Comparison of ENCODE assay signal across 32 cellular contexts in the genomic region with DNA sequence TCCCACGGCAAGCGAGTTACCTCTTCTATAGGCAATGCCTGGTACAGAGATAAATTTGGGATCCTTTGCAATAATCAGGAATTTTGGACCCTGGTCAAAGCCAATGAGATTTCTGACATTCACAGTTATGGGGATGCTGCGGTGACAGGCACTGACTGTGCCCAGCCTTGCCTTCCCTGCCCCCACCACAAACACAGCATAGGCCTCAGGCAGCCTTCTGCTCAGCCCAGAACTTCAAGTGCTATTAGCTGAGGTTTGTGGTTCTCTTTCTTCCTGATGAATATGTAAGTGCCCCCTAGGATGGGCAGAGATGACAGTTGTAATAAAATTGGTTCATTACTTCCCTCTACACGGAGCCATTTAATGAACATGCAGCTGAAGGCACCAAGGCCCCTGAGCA.
DNase-seq lines count a peak whose midpoint lies in the region; ATAC-seq, FAIRE-seq and TF ChIP-seq lines count a peak whose summit lies in the region.
"Had no signal": no experiment of that assay in that cellular context is flagged by ENCODE, and none has a peak within 500 bp of the region (broad histone marks: within the 10 kb centered on the region; RNA-seq: fewer than 3 reads in every experiment).

No MANE protein-coding gene starts in this region.

- in situ Hi-C loops in HepG2 (cut with HindIII; ENCODE audit: extremely low pct_ligation_motif_present, low pct_unique_long_range_greater_than_20kb), result no loop called here

- no peak for TF ChIP-seq RAD21 in SK-N-SH (IDR thresholded peaks at IDR 0.05; ENCODE audit: low read length)
- no peak for TF ChIP-seq RAD21 in HepG2 (CRISPR knock-in tag; IDR thresholded peaks at IDR 0.05)

- H3K9me3 ChIP-seq in SK-N-SH (no peaks in the 10 kb centered on the region), HepG2 (ENCODE audit: low read length) (no peaks in the 10 kb centered on the region)
- H3K9me3 ChIP-seq: testis had no signal

- H3K4me1 ChIP-seq in SK-N-SH (ENCODE audit: control insufficient read depth in 1 of 2, insufficient read depth in 2 of 2, low read depth in 1 of 2, low read length in 1 of 2) (peaks cover 0 to 18% of the 10 kb centered on the region in 2 experiments; a peak in 1 of 4 replicates), HepG2 (ENCODE audit: insufficient read depth, low read length) (no peaks in the 10 kb centered on the region)
- H3K4me1 ChIP-seq: neural progenitor cell, parathyroid adenoma, testis had no signal

- no peak for ATAC-seq in SK-N-SH treated with all-trans-retinoic acid at 6 μM for 48 hours
- no peak for ATAC-seq in HG02798 (IDR thresholded peaks at IDR 0.05; ENCODE audit: poor library complexity, unreplicated experiment)
- ATAC-seq in HepG2, result no peak
- ATAC-seq: activated naive CD8-positive, alpha-beta T cell treated with anti-CD3 and anti-CD28 coated beads, Interleukin-2, amount 50 U/mL, for 24 hours; effector memory CD8-positive, alpha-beta T cell; left lobe of liver had no signal

- H3F3A ChIP-seq in SK-N-SH (replicated peaks; ENCODE audit: insufficient read depth), result no peaks in the 10 kb centered on the region

- WGBS in SK-N-SH (ENCODE audit: low lambda C conversion rate), result 43% methylated on average over 4 of the region's 4 CpGs
- 1% methylated on average over 4 of the region's 4 CpGs for WGBS in HepG2 (ENCODE audit: low lambda C conversion rate)

- intact Hi-C loops in HepG2 (cut with micrococcal nuclease; ENCODE audit: unreplicated experiment), result no loop called here

- no peak overlapping the region; a peak in 1 of 4 replicates for H3K27ac ChIP-seq in SK-N-SH (ENCODE audit: low read depth in 2 of 2, low read length in 1 of 2)
- H3K27ac ChIP-seq in HepG2 (ENCODE audit: extremely low read length, insufficient read depth, low read length), result no peak overlapping the region
- no peak overlapping the region for H3K27ac ChIP-seq in RWPE1
- H3K27ac ChIP-seq: neural progenitor cell, parathyroid adenoma, testis had no signal

- no peak for TF ChIP-seq POLR2A in HepG2 (IDR thresholded peaks at IDR 0.05; ENCODE audit: insufficient read depth in 1 of 2, low read depth in 2 of 2, low read length in 2 of 2)

- CTCF ChIA-PET in SK-N-SH (lab: Yijun Ruan, JAX), result interaction anchor here (1.5 kb wide), 1 partner anchor 40 kb away, joined by 6 read pairs; no protein-coding TSS in a partner anchor
- CTCF ChIA-PET in HepG2 (lab: Yijun Ruan, JAX; ENCODE audit: low intra/inter-chr PET ratio, low total read pairs), result no interaction called here
- CTCF ChIA-PET in RWPE1 (lab: Yijun Ruan, JAX), result no interaction called here

- H4K20me1 ChIP-seq in SK-N-SH (ENCODE audit: insufficient read depth), result no peaks in the 10 kb centered on the region
- H4K20me1 ChIP-seq in HepG2 (ENCODE audit: insufficient read depth, low read length), result 0 out of 2 replicates have a peak, but pooled peaks cover 2% of the 10 kb centered on the region

- H3K27me3 ChIP-seq in SK-N-SH (ENCODE audit: insufficient read depth) (no peaks in the 10 kb centered on the region), HepG2 (ENCODE audit: control insufficient read depth in 1 of 2, insufficient read depth in 2 of 2, low read length in 2 of 2) (no peaks in the 10 kb centered on the region; a peak in 1 of 5 replicates)
- H3K27me3 ChIP-seq: testis had no signal

- H3K4me2 ChIP-seq in SK-N-SH (no peak overlapping the region), HepG2 (ENCODE audit: low read depth, low read length) (no peak overlapping the region)
- H3K4me2 ChIP-seq: neural progenitor cell had no signal

- H2AFZ ChIP-seq in SK-N-SH (ENCODE audit: low read depth) (no peak overlapping the region), HepG2 (ENCODE audit: low read length) (no peak overlapping the region)
- H2AFZ ChIP-seq: neural progenitor cell, parathyroid adenoma had no signal

- POLR2A ChIA-PET in SK-N-SH (lab: Yijun Ruan, JAX), result no interaction called here
- POLR2A ChIA-PET in HepG2 (lab: Yijun Ruan, JAX), result no interaction called here
- POLR2A ChIA-PET in RWPE1 (lab: Yijun Ruan, JAX; ENCODE audit: low non-redundant PET), result no interaction called here

- DNase-seq in SK-N-SH, result no peak
- DNase-seq in NOMO-1 treated with DMSO at 0.1 percent for 48 hours (lab: John Stamatoyannopoulos, UW; ENCODE audit: unreplicated experiment), result peak; percentile 48
- DNase-seq in medulla oblongata (ENCODE audit: extremely low spot score), result peak; percentile 3
- no peak for DNase-seq in HepG2 (ENCODE audit: low spot score)
- no peak for DNase-seq in RWPE1 (ENCODE audit: low spot score)
- DNase-seq: activated CD4-positive, alpha-beta T cell treated with anti-CD3 and anti-CD28 coated beads, Interleukin-2, amount 50 U/mL, for 1 hour; activated CD4-positive, CD25-positive, alpha-beta regulatory T cell; activated naive CD4-positive, alpha-beta T cell; activated naive CD8-positive, alpha-beta T cell treated with anti-CD3 and anti-CD28 coated beads, Interleukin-2, amount 50 U/mL, for 24 hours; activated T-cell treated with anti-CD3 and anti-CD28 coated beads, Interleukin-2, amount 50 U/mL, for 48 hours; AML-193; CD4-positive, alpha-beta memory T cell; effector memory CD8-positive, alpha-beta T cell; EL; erythroblast; immature natural killer cell; KG1; mesenchymal stem cell; NCI-H1694; NCI-H226; NCI-H774; small intestine; stimulated activated naive CD4-positive, alpha-beta T cell treated with Interleukin-2 at 50 U/mL for 16 hours; testis had no signal

- H3K9ac ChIP-seq in SK-N-SH (no peak overlapping the region), HepG2 (ENCODE audit: insufficient read depth, low read depth, low read length) (no peak overlapping the region)
- H3K9ac ChIP-seq: neural progenitor cell, parathyroid adenoma had no signal

- TF ChIP-seq CTCF in SK-N-SH (IDR thresholded peaks at IDR 0.05) (no peak), HepG2 (CRISPR knock-in tag; IDR thresholded peaks at IDR 0.05) (no peak), RWPE1 (conservative IDR thresholded peaks at IDR 0.05; ENCODE audit: low read depth) (no peak)

- H3K79me2 ChIP-seq in SK-N-SH (ENCODE audit: insufficient read depth) (no peaks in the 10 kb centered on the region), HepG2 (ENCODE audit: insufficient read depth, low read length) (no peaks in the 10 kb centered on the region)
- H3K79me2 ChIP-seq: parathyroid adenoma had no signal

- BruUV-seq in HepG2 (replicated peaks; lab: Mats Ljungman, UMichigan), result no TSS peak

- FAIRE-seq in HepG2 (lab: Jason Lieb, UNC), result no peak
- FAIRE-seq: D721Med, GM18507, GM19239, small intestine had no signal

- no peaks in the 10 kb centered on the region for H3K9me2 ChIP-seq in SK-N-SH

- no peaks in the 10 kb centered on the region for H3K36me3 ChIP-seq in SK-N-SH (replicated peaks in 1 of 2; ENCODE audit: control insufficient read depth in 1 of 2, insufficient read depth in 2 of 2, low read length in 1 of 2)
- H3K36me3 ChIP-seq in HepG2 (replicated peaks in 1 of 2; ENCODE audit: control insufficient read depth in 1 of 2, insufficient read depth in 2 of 2, low read length in 2 of 2), result no peaks in the 10 kb centered on the region
- H3K36me3 ChIP-seq: neural progenitor cell had no signal

- H3K4me3 ChIP-seq in SK-N-SH (ENCODE audit: low read depth in 2 of 2, low read length in 1 of 2) (no peak overlapping the region), HepG2 (replicated peaks in 1 of 3; ENCODE audit: insufficient read depth in 1 of 3, low read depth in 2 of 3, low read length in 3 of 3) (no peak overlapping the region)
- H3K4me3 ChIP-seq: neural progenitor cell, testis had no signal

- TF ChIP-seq EP300 in SK-N-SH (IDR thresholded peaks at IDR 0.05; ENCODE audit: borderline replicate concordance in 1 of 2, low read depth in 1 of 2, low read length in 1 of 2) (no peak), HepG2 (IDR thresholded peaks at IDR 0.05; ENCODE audit: low read depth in 2 of 2, low read length in 2 of 2) (no peak), HepG2 (CRISPR knock-in tag; IDR thresholded peaks at IDR 0.05; ENCODE audit: borderline replicate concordance) (no peak)

TF ChIP-seq in SK-N-SH, 30 proteins besides CTCF, POLR2A, EP300 and RAD21:
- TF ChIP-seq FOXM1 (IDR thresholded peaks at IDR 0.05; ENCODE audit: low read depth), result no peak
- TF ChIP-seq, protein P1, sequence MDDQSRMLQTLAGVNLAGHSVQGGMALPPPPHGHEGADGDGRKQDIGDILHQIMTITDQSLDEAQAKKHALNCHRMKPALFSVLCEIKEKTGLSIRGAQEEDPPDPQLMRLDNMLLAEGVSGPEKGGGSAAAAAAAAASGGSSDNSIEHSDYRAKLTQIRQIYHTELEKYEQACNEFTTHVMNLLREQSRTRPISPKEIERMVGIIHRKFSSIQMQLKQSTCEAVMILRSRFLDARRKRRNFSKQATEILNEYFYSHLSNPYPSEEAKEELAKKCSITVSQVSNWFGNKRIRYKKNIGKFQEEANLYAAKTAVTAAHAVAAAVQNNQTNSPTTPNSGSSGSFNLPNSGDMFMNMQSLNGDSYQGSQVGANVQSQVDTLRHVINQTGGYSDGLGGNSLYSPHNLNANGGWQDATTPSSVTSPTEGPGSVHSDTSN (IDR thresholded peaks at IDR 0.05), result no peak
- TF ChIP-seq CHD2 (IDR thresholded peaks at IDR 0.05; ENCODE audit: low read length, partially characterized antibody), result peak; percentile 31

TF ChIP-seq in SK-N-SH treated with all-trans-retinoic acid at 6 μM for 48 hours, 23 proteins besides CTCF, POLR2A, EP300 and RAD21 (continues in another document):
- TF ChIP-seq SNAI2 (CRISPR knock-in tag; IDR thresholded peaks at IDR 0.05), result no peak
- TF ChIP-seq CSDC2 (CRISPR knock-in tag; IDR thresholded peaks at IDR 0.05), result no peak

TF ChIP-seq in HepG2, 621 proteins besides CTCF, POLR2A, EP300 and RAD21 (continues in another document):
- TF ChIP-seq SOX5 (CRISPR knock-in tag; IDR thresholded peaks at IDR 0.05; ENCODE audit: borderline replicate concordance) (no peak), SALL2 (CRISPR knock-in tag; IDR thresholded peaks at IDR 0.05) (no peak)

Comparison
In these comparisons a context has a peak if more than half of its experiments do, and no peak if none do; other contexts are left out.
1. DNase-seq: peak in NOMO-1 treated with DMSO at 0.1 percent for 48 hours (single experiment) and medulla oblongata (single experiment); none in SK-N-SH (single experiment), HepG2 (single experiment) and RWPE1 (single experiment).
2. Of the 25 proteins assayed by ChIP-seq in both HepG2 and SK-N-SH: peak only in HepG2: none; only in SK-N-SH: CHD2; in both: none; in neither: 24.